8 cellular contexts compared by ENCODE assay signal in genomic region chr9:121550569-121551512, GRCh38. TPM values are rescaled to one million over a fixed set of nuclear protein-coding genes. Genes with fewer than 3 reads are reported as not detected.
DNase-seq lines count a peak whose midpoint lies in the region; ATAC-seq and TF ChIP-seq lines count a peak whose summit lies in the region.

No MANE protein-coding gene starts in this region.

- H3K9ac ChIP-seq in Karpas-422 (ENCODE audit: low read length) = no peak overlapping the region

- H3K4me2 ChIP-seq in Karpas-422 (ENCODE audit: low read depth, low read length, poor library complexity, severe bottlenecking) = peak overlapping the region; percentile 40

- CTCF ChIA-PET in RWPE1 (lab: Yijun Ruan, JAX) = interaction anchor here (0.5 to 1.9 kb wide), 48 partner anchors 10 to 1278 kb away, joined by 3 to 13 read pairs (median 5); partner anchors contain the start of genes DAB2IP and PDCL

- H3K9me2 ChIP-seq in Karpas-422 (replicated peaks; ENCODE audit: insufficient read depth, low read length) = no peaks in the 10 kb centered on the region

- no peak overlapping the region for H3K27ac ChIP-seq in Karpas-422 (ENCODE audit: low read length)
- H3K27ac ChIP-seq in RWPE1 = peak overlapping the region; percentile 38
- no peak overlapping the region for H3K27ac ChIP-seq in neutrophil

- POLR2A ChIA-PET in RWPE1 (lab: Yijun Ruan, JAX; ENCODE audit: low non-redundant PET) = no interaction called here

- DNase-seq in ACHN = peak; percentile 58
- DNase-seq in Karpas-422 = peak; percentile 86
- peak; percentile 82 for DNase-seq in RWPE1 (ENCODE audit: low spot score)
- DNase-seq in activated effector memory CD4-positive, alpha-beta T cell treated with Interleukin-2 at 50 U/mL for 16 hours = peak; percentile 44
- DNase-seq in foreskin melanocyte = peak; percentile 32
- DNase-seq in stromal cell of bone marrow (ENCODE audit: low read depth) = peak; percentile 18

- in situ Hi-C loops in ACHN (cut with HindIII; ENCODE audit: low pct_ligation_motif_present, low pct_unique_long_range_greater_than_20kb, low sequenced_read_pairs) = loop anchor here (25.0 kb wide), 1 partner anchor 111 kb away; the partner anchor contains the start of gene DAB2IP

- H3K36me3 ChIP-seq in Karpas-422 (ENCODE audit: insufficient read depth, low read length) (no peaks in the 10 kb centered on the region), neutrophil (no peaks in the 10 kb centered on the region)

- H3K27me3 ChIP-seq in Karpas-422 (ENCODE audit: low read length) (no peaks in the 10 kb centered on the region), neutrophil (peaks cover 72% of the 10 kb centered on the region)

- no peaks in the 10 kb centered on the region for H3K79me2 ChIP-seq in Karpas-422 (ENCODE audit: low read length)

- TF ChIP-seq CTCF in RWPE1 (conservative IDR thresholded peaks at IDR 0.05; ENCODE audit: low read depth) = peak; percentile 100
- TF ChIP-seq CTCF in neutrophil (IDR thresholded peaks at IDR 0.05) = peak; percentile 86

- H3K4me1 ChIP-seq in Karpas-422 (ENCODE audit: low read length) (peaks cover 3% of the 10 kb centered on the region), neutrophil (ENCODE audit: control insufficient read depth in 1 of 2, insufficient read depth in 1 of 2, low read depth in 1 of 2, low read length in 1 of 2) (peaks cover 7 to 11% of the 10 kb centered on the region in 2 experiments)

- peak; percentile 72 for ATAC-seq in GM18868 (IDR thresholded peaks at IDR 0.05; ENCODE audit: unreplicated experiment)

- no peak overlapping the region for H3K4me3 ChIP-seq in Karpas-422 (ENCODE audit: low read length)
- peak overlapping the region; percentile 12 to 28 for H3K4me3 ChIP-seq in neutrophil (ENCODE audit: low read depth in 1 of 2, low read length in 1 of 2)

- no peak overlapping the region for H2AFZ ChIP-seq in Karpas-422 (ENCODE audit: low read length)

- H3K9me3 ChIP-seq in Karpas-422 (ENCODE audit: low read length) = no peaks in the 10 kb centered on the region
- no peaks in the 10 kb centered on the region for H3K9me3 ChIP-seq in neutrophil

- H4K20me1 ChIP-seq in Karpas-422 (ENCODE audit: insufficient read depth, low read depth, low read length) = no peaks in the 10 kb centered on the region

RNA-seq across cellular contexts. Expression of gene GGTA1, which starts 51.2 kb away (rescaled TPM):
- total RNA-seq in Karpas-422 (2014; rRNA removed; shearing (Covaris generic); ENCODE audit: low replicate concordance) = not detected in 2 replicates

Comparison
In these comparisons a context has a peak if more than half of its experiments do, and no peak if none do; other contexts are left out.
1. DNase-seq: peak in every context shown above with its lines; median percentile 86 in Karpas-422; 82 in RWPE1; 58 in ACHN; 44 in activated effector memory CD4-positive, alpha-beta T cell treated with Interleukin-2 at 50 U/mL for 16 hours; 32 in foreskin melanocyte; 18 in stromal cell of bone marrow.